Comparison of ENCODE assay signal across 20 cellular contexts in genomic region chr16:82682757-82683156, GRCh38. TPM values are rescaled to one million over a fixed set of nuclear protein-coding genes. Genes with fewer than 3 reads are reported as not detected.
A peak's percentile ranks its signal among the peaks of the same experiment; 100 is the strongest.
DNase-seq lines count a peak whose midpoint lies in the region; ATAC-seq and FAIRE-seq lines count a peak whose summit lies in the region.
"Had no signal": no experiment of that assay in that cellular context is flagged by ENCODE, and none has a peak within 500 bp of the region (broad histone marks: within the 10 kb centered on the region; RNA-seq: fewer than 3 reads in every experiment).

No MANE protein-coding gene starts in this region.

- no peaks in the 10 kb centered on the region for H3K36me3 ChIP-seq in small intestine (ENCODE audit: control insufficient read depth in 2 of 2, insufficient read depth in 2 of 2, low read length in 2 of 2)

- DNase-seq in left ventricle myocardium superior: no peak
- no peak for DNase-seq in Right ventricle myocardium inferior (ENCODE audit: missing footprints)
- peak; percentile 8 for DNase-seq in dermis blood vessel endothelial cell
- DNase-seq in left kidney (ENCODE audit: low read depth, low spot score): peak; percentile 15
- peak; percentile 68 for DNase-seq in small intestine
- no peak for DNase-seq in stimulated activated CD4-positive, alpha-beta T cell treated with anti-CD3 and anti-CD28 coated beads, Interleukin-4, amount 100 ng/mL, for 4 hours
- DNase-seq: ACHN; Caco-2; CD4-positive, alpha-beta T cell; GDM1; GOT3; H7; HFFc6 had no signal

- no peaks in the 10 kb centered on the region for H3K9me3 ChIP-seq in small intestine (ENCODE audit: control insufficient read depth, low read depth)

- WGBS in small intestine, 3 donors: 20 to 53% (median 32%) methylated on average over 3 of the region's 3 CpGs

- intact Hi-C loops in left ventricle myocardium superior (cut with micrococcal nuclease) (no loop called here), Right ventricle myocardium inferior (cut with DNase I) (no loop called here)

- H3K27me3 ChIP-seq in small intestine (ENCODE audit: control insufficient read depth in 2 of 2, insufficient read depth in 2 of 2, low read length in 2 of 2): no peaks in the 10 kb centered on the region

- no peaks in the 10 kb centered on the region for H3K4me1 ChIP-seq in small intestine (ENCODE audit: control insufficient read depth in 2 of 2, insufficient read depth in 1 of 2, low read depth in 1 of 2, low read length in 1 of 2)
- H3K4me1 ChIP-seq: Caco-2 had no signal

- FAIRE-seq in small intestine (lab: Jason Lieb, UNC): no peak
- FAIRE-seq: A204.1, D721Med, GM12892, GM18507 had no signal

- peak; percentile 60 for ATAC-seq in left ventricle myocardium superior
- no peak for ATAC-seq in Right ventricle myocardium inferior
- ATAC-seq in HG03469 (IDR thresholded peaks at IDR 0.05; ENCODE audit: unreplicated experiment): no peak
- ATAC-seq: HCT116 had no signal

- no peak overlapping the region for H3K4me3 ChIP-seq in small intestine (ENCODE audit: low read depth in 1 of 2, low read length in 2 of 2)

- no peak overlapping the region for H3K27ac ChIP-seq in small intestine (ENCODE audit: low read depth in 1 of 2, low read length in 1 of 2)
- H3K27ac ChIP-seq: C4-2B had no signal

RNA-seq across cellular contexts. Expression of gene CDH13, which starts 56.0 kb away (rescaled TPM):
- total RNA-seq in left ventricle myocardium superior (167 TPM), Right ventricle myocardium inferior (173 TPM), dermis blood vessel endothelial cell (135 and 210 TPM in 2 replicates)
- polyA plus RNA-seq in small intestine: 1 to 10 TPM in 1 of 3 donors, under 1 TPM in 1, not detected in 1; 0.27 to 2.9 TPM
- total RNA-seq: CD4-positive, alpha-beta T cell had no signal

Comparison
In these comparisons a context has a peak if more than half of its experiments do, and no peak if none do; other contexts are left out.
1. DNase-seq: peak in dermis blood vessel endothelial cell (single experiment), left kidney (single experiment) and small intestine (single experiment); none in left ventricle myocardium superior (single experiment), Right ventricle myocardium inferior (single experiment) and stimulated activated CD4-positive, alpha-beta T cell treated with anti-CD3 and anti-CD28 coated beads, Interleukin-4, amount 100 ng/mL, for 4 hours (0 of 2).